8 cellular contexts compared by ENCODE assay signal in the genomic region with DNA sequence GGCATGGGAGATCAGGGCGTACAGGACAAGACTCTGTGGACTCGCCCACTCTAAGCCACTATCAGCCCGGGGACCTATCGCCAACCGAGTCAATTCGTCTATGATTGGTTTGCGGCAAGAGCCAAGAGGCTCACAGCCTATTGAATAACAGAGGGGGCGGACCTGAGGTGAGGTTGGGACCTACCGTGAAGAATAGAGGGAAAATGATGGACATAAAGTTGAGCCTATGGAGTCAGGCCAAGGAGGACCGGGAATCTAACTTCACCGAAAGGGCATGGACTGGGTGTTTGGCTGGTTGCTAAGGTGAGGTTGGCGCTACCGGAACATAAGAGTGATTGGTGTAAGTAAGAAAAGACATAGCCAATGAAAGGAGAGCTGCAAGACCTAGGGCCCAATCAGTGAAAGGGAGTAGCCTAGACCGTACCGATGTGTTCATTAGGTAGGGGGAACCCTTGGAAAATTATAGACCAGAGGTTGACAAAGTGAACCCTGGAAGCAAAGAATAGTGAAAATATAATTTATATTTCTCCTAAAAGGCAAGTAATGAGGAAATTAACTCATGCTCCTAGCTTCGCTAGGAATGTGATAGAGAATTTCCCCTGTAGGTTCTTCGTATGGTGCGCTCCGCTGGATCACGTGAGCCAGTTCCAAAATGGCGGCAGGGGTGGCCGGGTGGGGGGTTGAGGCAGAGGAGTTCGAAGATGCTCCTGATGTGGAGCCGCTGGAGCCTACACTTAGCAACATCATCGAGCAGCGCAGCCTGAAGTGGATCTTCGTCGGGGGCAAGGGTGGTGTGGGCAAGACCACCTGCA. TPM values are rescaled to one million over a fixed set of nuclear protein-coding genes. Genes with fewer than 3 reads are reported as not detected.
DNase-seq lines count a peak whose midpoint lies in the region; ATAC-seq lines count a peak whose summit lies in the region.

Gene GET3, plus strand, starts transcription at position 644 of the 812 bp plus-strand sequence. Its CDS starts 9 bp downstream, at position 653.

- peak within 1 kb of the TSS; percentile 98 for H3K27ac ChIP-seq in cingulate gyrus (ENCODE audit: low read depth, low read length)

- DNase-seq in AG20443 (ENCODE audit: low spot score) (peak; percentile 93), NCI-H460 (ENCODE audit: extremely low read depth, low read depth) (peak; percentile 100), kidney glomerular epithelial cell (lab: John Stamatoyannopoulos, UW) (peak; percentile 100)
- peak; percentile 59 to 60 for DNase-seq in activated CD4-positive, alpha-beta T cell treated with anti-CD3 and anti-CD28 coated beads for 24 hours (ENCODE audit: low read depth in 2 of 2)
- DNase-seq in stimulated activated CD4-positive, alpha-beta T cell treated with anti-CD3 and anti-CD28 coated beads, Interleukin-1b, Interleukin-23, amount 100 ng/mL, for 1 hour (ENCODE audit: low read depth in 2 of 2), result peak; percentile 44 to 59

- ATAC-seq in GM19043 (IDR thresholded peaks at IDR 0.05; ENCODE audit: low read depth, unreplicated experiment) (peak; percentile 80), HG03378 (IDR thresholded peaks at IDR 0.05; ENCODE audit: unreplicated experiment) (peak; percentile 83)

RNA-seq across cellular contexts. Expression of gene GET3, which starts in this region (rescaled TPM):
- 50.9 and 53.9 TPM in 2 replicates for total RNA-seq in NCI-H460 (2014; rRNA removed; shearing (Covaris generic))
- 60.9 and 83.3 TPM in 2 replicates for polyA plus RNA-seq in NCI-H460 (2014; cell fraction: nucleus; rRNA removed)

Comparison
In these comparisons a context has a peak if more than half of its experiments do, and no peak if none do; other contexts are left out.
1. Peak in every context shown above with its lines: DNase-seq, ATAC-seq and H3K27ac ChIP-seq.